22 cellular contexts compared by ENCODE assay signal in genomic region chr16:82535262-82535661, GRCh38.
DNase-seq lines count a peak whose midpoint lies in the region; FAIRE-seq and TF ChIP-seq lines count a peak whose summit lies in the region.
"Had no signal": no experiment of that assay in that cellular context is flagged by ENCODE, and none has a peak within 500 bp of the region (broad histone marks: within the 10 kb centered on the region; RNA-seq: fewer than 3 reads in every experiment).

No MANE protein-coding gene starts in this region.

- no peak overlapping the region for H3K4me3 Mint-ChIP-seq in MCF 10A (ENCODE audit: unreplicated experiment)
- H3K4me3 Mint-ChIP-seq: B cell; CD4-positive, CD25-positive, alpha-beta regulatory T cell; CD8-positive, alpha-beta T cell; GM23338; H9; HFFc6 had no signal

- no peaks in the 10 kb centered on the region for H3K36me3 ChIP-seq in mammary epithelial cell (ENCODE audit: insufficient read depth, low read length)
- H3K36me3 ChIP-seq: BLaER1 had no signal

- peaks cover 84% of the 10 kb centered on the region for H3K27me3 Mint-ChIP-seq in MCF 10A (ENCODE audit: insufficient read depth, unreplicated experiment)
- H3K27me3 Mint-ChIP-seq: B cell; CD4-positive, CD25-positive, alpha-beta regulatory T cell had no signal

- H4K20me1 ChIP-seq in mammary epithelial cell (ENCODE audit: insufficient read depth, low read length), result no peaks in the 10 kb centered on the region
- H4K20me1 ChIP-seq: BLaER1 had no signal

- CTCF ChIA-PET in mammary epithelial cell (lab: Charles Lee; ENCODE audit: low non-redundant PET) (interaction anchor here (0.7 kb wide), 1 partner anchor 93 kb away, joined by 5 read pairs; no protein-coding TSS in a partner anchor), MCF 10A (lab: Yijun Ruan, JAX) (interaction anchor here (0.6 to 1.6 kb wide), 3 partner anchors 69 to 102 kb away, joined by 3 to 6 read pairs (median 3); no protein-coding TSS in a partner anchor)

- POLR2A ChIA-PET in MCF 10A (lab: Yijun Ruan, JAX), result interaction anchor here (1.0 kb wide), 1 partner anchor 16 kb away, joined by 4 read pairs; no protein-coding TSS in a partner anchor

- DNase-seq in mammary epithelial cell, result peak; percentile 9
- no peak for DNase-seq in MCF 10A (ENCODE audit: unreplicated experiment)
- DNase-seq in epithelial cell of esophagus (ENCODE audit: low read depth), result peak; percentile 14
- DNase-seq in kidney tubule cell (ENCODE audit: low spot score), result peak; percentile 3
- no peak for DNase-seq in UCSD-AML1 (lab: John Stamatoyannopoulos, UW; ENCODE audit: unreplicated experiment)
- DNase-seq in D721Med (ENCODE audit: insufficient read length, low spot score), result no peak
- DNase-seq: Caco-2; CD4-positive, CD25-positive, alpha-beta regulatory T cell; CD8-positive, alpha-beta T cell; DMS 273 treated with DMSO at 0.1 percent for 48 hours; DMS79; GF-D8; H9; HFFc6 had no signal

- intact Hi-C loops in mammary epithelial cell (cut with micrococcal nuclease), result no loop called here
- intact Hi-C loops in MCF 10A (cut with micrococcal nuclease), result no loop called here

- WGBS in mammary epithelial cell (ENCODE audit: low coverage, missing lambda C conversion rate), result 47% methylated on average over 4 of the region's 4 CpGs

- H3K4me1 ChIP-seq in mammary epithelial cell (ENCODE audit: insufficient read depth, low read length), result no peaks in the 10 kb centered on the region
- H3K4me1 ChIP-seq: BLaER1, Caco-2 had no signal

- dilution Hi-C loops in mammary epithelial cell (cut with HindIII; ENCODE audit: low sequenced_read_pairs), result no loop called here

- in situ Hi-C loops in mammary epithelial cell (cut with MboI; ENCODE audit: low sequenced_read_pairs in 2 of 2), result no loop called here

- TF ChIP-seq CTCF in mammary epithelial cell (conservative IDR thresholded peaks at IDR 0.05 in 1 of 2, IDR thresholded peaks at IDR 0.05 in 1 of 2; ENCODE audit: extremely low read depth in 1 of 2, insufficient read depth in 1 of 2, low read depth in 1 of 2, low read length in 2 of 2) (no peak), MCF 10A (IDR thresholded peaks at IDR 0.05; ENCODE audit: unreplicated experiment) (no peak), epithelial cell of esophagus (IDR thresholded peaks at IDR 0.05; ENCODE audit: insufficient read depth, low read depth, low read length, missing control alignments) (no peak), D721Med (IDR thresholded peaks at IDR 0.05; ENCODE audit: insufficient read depth, missing control alignments) (no peak)

- no peak overlapping the region for H3K27ac Mint-ChIP-seq in MCF 10A (ENCODE audit: low read depth, unreplicated experiment)
- H3K27ac Mint-ChIP-seq: B cell; CD4-positive, CD25-positive, alpha-beta regulatory T cell; CD8-positive, alpha-beta T cell; GM23338; H9; HFFc6 had no signal

- H2AFZ ChIP-seq in mammary epithelial cell (ENCODE audit: low read depth, low read length), result no peak overlapping the region
- H2AFZ ChIP-seq: GM23338 had no signal

- H3K79me2 ChIP-seq in mammary epithelial cell (ENCODE audit: insufficient read depth, low read length), result no peaks in the 10 kb centered on the region

- peaks cover 6% of the 10 kb centered on the region for H3K36me3 Mint-ChIP-seq in MCF 10A (ENCODE audit: insufficient read depth, unreplicated experiment)
- H3K36me3 Mint-ChIP-seq: CD4-positive, CD25-positive, alpha-beta regulatory T cell; CD8-positive, alpha-beta T cell had no signal

- no TSS peak for BruUV-seq in mammary epithelial cell (replicated peaks; lab: Mats Ljungman, UMichigan)
- no TSS peak for BruUV-seq in MCF 10A (replicated peaks; lab: Mats Ljungman, UMichigan)

- no peak overlapping the region for H3K9ac ChIP-seq in mammary epithelial cell (ENCODE audit: insufficient read depth, low read length)
- H3K9ac ChIP-seq: BLaER1 had no signal

- peaks cover 9% of the 10 kb centered on the region for H3K27me3 ChIP-seq in mammary epithelial cell (ENCODE audit: insufficient read depth, low read length)
- H3K27me3 ChIP-seq: BLaER1 had no signal

- H3K9me3 Mint-ChIP-seq in MCF 10A (ENCODE audit: unreplicated experiment), result peaks cover 6% of the 10 kb centered on the region
- H3K9me3 Mint-ChIP-seq: CD8-positive, alpha-beta T cell had no signal

- H3K27ac ChIP-seq in mammary epithelial cell (ENCODE audit: insufficient read depth, low read depth, low read length), result no peak overlapping the region
- H3K27ac ChIP-seq: 22Rv1, BLaER1, C4-2B had no signal

- H3K9me3 ChIP-seq in mammary epithelial cell (replicated peaks; ENCODE audit: insufficient read depth, low read length), result no peaks in the 10 kb centered on the region
- H3K9me3 ChIP-seq: BLaER1 had no signal

- FAIRE-seq in D721Med (lab: Jason Lieb, UNC), result no peak
- FAIRE-seq: A204.1, GM12891, GM18507 had no signal

- H3K4me3 ChIP-seq in mammary epithelial cell (replicated peaks in 1 of 3; ENCODE audit: insufficient read depth in 1 of 3, low read depth in 2 of 3, low read length in 3 of 3) (no peak overlapping the region), epithelial cell of esophagus (ENCODE audit: low read length) (no peak overlapping the region)
- H3K4me3 ChIP-seq: BLaER1, GM23338 had no signal

- H3K4me1 Mint-ChIP-seq in MCF 10A (ENCODE audit: insufficient read depth, unreplicated experiment), result no peaks in the 10 kb centered on the region
- H3K4me1 Mint-ChIP-seq: B cell; CD4-positive, CD25-positive, alpha-beta regulatory T cell; GM23338 had no signal

- H3K4me2 ChIP-seq in mammary epithelial cell (ENCODE audit: insufficient read depth, low read depth, low read length), result no peak overlapping the region
- H3K4me2 ChIP-seq: BLaER1, GM23338 had no signal

Comparison
In these comparisons a context has a peak if more than half of its experiments do, and no peak if none do; other contexts are left out.
1. DNase-seq: peak in mammary epithelial cell (single experiment), epithelial cell of esophagus (single experiment) and kidney tubule cell (single experiment); none in MCF 10A (single experiment), UCSD-AML1 (single experiment) and D721Med (single experiment).